In the genomic region with DNA sequence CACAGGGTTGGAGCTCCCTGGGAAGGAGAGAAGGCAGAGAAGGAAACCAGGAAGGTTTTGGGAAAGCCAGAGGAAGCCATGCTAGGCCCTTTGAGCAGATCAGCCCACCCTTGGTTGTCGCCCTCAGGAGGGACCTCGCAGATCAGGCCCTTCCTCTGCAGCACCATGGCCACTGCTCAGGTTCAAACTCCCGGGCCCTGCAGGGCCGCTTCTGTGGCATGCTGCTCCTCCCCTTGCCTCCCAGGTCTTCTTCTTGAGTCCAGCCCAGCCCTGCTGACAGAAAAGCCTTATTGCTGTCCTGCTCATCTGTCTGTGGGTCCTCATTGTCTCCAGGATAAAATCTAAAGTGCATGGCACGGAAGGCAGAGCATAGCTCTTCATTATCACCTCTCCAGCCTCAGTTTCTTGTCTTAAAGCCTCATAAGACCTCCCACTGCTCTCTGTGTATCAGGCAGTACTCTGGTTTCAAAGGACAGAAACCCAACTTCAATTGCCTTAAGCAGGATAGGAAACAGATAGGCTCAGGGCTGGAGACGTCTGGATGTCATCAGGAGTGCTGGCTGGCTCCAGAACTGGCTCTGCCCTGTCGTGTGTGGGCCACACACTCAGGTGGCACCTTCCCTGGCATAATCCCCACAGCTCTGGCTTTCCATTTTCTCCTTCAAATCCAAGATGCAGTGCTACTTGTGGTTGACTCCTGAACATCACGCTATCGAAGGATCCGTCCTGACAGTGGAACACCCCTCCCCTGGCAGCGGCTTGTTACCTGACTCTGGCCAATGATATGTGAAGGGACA, we compare ENCODE assay signal across 15 cellular contexts.
"Had no signal": no experiment of that assay in that cellular context is flagged by ENCODE, and none has a peak within 500 bp of the region (broad histone marks: within the 10 kb centered on the region; RNA-seq: fewer than 3 reads in every experiment).

No MANE protein-coding gene starts in this region.

- H3K4me3 ChIP-seq: adrenal gland, hepatocyte, pancreas, smooth muscle cell, tibial nerve had no signal

- H3K27ac ChIP-seq: adrenal gland, hepatocyte, pancreas, tibial nerve had no signal

- H3K4me1 ChIP-seq: adrenal gland, pancreas had no signal

- H3K27ac Mint-ChIP-seq: activated CD4-positive, alpha-beta memory T cell treated with anti-CD3 and anti-CD28 coated beads for 36 hours; activated CD4-positive, alpha-beta T cell treated with anti-CD3 and anti-CD28 coated beads for 36 hours had no signal

- H3K27me3 ChIP-seq: adrenal gland, hepatocyte, pancreas, tibial nerve had no signal

- H3K36me3 ChIP-seq: adrenal gland, pancreas had no signal

- H3K9me3 Mint-ChIP-seq: activated CD4-positive, alpha-beta memory T cell treated with anti-CD3 and anti-CD28 coated beads for 36 hours; activated T-cell treated with anti-CD3 and anti-CD28 coated beads, Interleukin-2, amount 50 U/mL, for 4 hours; effector memory CD8-positive, alpha-beta T cell; WTC11 had no signal

- DNase-seq: activated CD4-positive, alpha-beta memory T cell treated with anti-CD3 and anti-CD28 coated beads for 36 hours; activated CD4-positive, alpha-beta T cell treated with anti-CD3 and anti-CD28 coated beads for 36 hours; activated naive CD4-positive, alpha-beta T cell treated with anti-CD3 and anti-CD28 coated beads, Interleukin-2, amount 50 U/mL, for 16 hours; activated T-cell treated with anti-CD3 and anti-CD28 coated beads, Interleukin-2, amount 50 U/mL, for 4 hours; dermis blood vessel endothelial cell; effector memory CD8-positive, alpha-beta T cell; foreskin fibroblast; stimulated activated naive CD4-positive, alpha-beta T cell treated with Interleukin-2 at 50 U/mL for 16 hours had no signal

- H3K4me2 ChIP-seq: hepatocyte, smooth muscle cell had no signal

- H3K27me3 Mint-ChIP-seq: activated CD4-positive, alpha-beta memory T cell treated with anti-CD3 and anti-CD28 coated beads for 36 hours; activated CD4-positive, alpha-beta T cell treated with anti-CD3 and anti-CD28 coated beads for 36 hours; effector memory CD8-positive, alpha-beta T cell had no signal

- H3K9me3 ChIP-seq: adrenal gland, pancreas, tibial nerve had no signal

- H3K79me2 ChIP-seq: hepatocyte had no signal

- H2AFZ ChIP-seq: hepatocyte had no signal

- ATAC-seq: activated CD4-positive, alpha-beta T cell treated with anti-CD3 and anti-CD28 coated beads for 36 hours; activated T-cell treated with anti-CD3 and anti-CD28 coated beads, Interleukin-2, amount 50 U/mL, for 4 hours; effector memory CD8-positive, alpha-beta T cell; sciatic nerve; WTC11 had no signal

- H3K4me3 Mint-ChIP-seq: activated CD4-positive, alpha-beta memory T cell treated with anti-CD3 and anti-CD28 coated beads for 36 hours; activated CD4-positive, alpha-beta T cell treated with anti-CD3 and anti-CD28 coated beads for 36 hours; activated T-cell treated with anti-CD3 and anti-CD28 coated beads, Interleukin-2, amount 50 U/mL, for 4 hours; effector memory CD8-positive, alpha-beta T cell had no signal
